In genomic region chr2:205683991-205684390, GRCh38 we compare ENCODE assay signal across 9 cellular contexts. TPM values are rescaled to one million over a fixed set of nuclear protein-coding genes. Genes with fewer than 3 reads are reported as not detected.
A peak's percentile ranks its signal among the peaks of the same experiment; 100 is the strongest.
DNase-seq lines count a peak whose midpoint lies in the region; ATAC-seq and TF ChIP-seq lines count a peak whose summit lies in the region.
"Had no signal": no experiment of that assay in that cellular context is flagged by ENCODE, and none has a peak within 500 bp of the region (broad histone marks: within the 10 kb centered on the region; RNA-seq: fewer than 3 reads in every experiment).

No MANE protein-coding gene starts in this region.

- no peaks in the 10 kb centered on the region for H3K9me3 ChIP-seq in colonic mucosa
- H3K9me3 ChIP-seq in mucosa of rectum (ENCODE audit: control insufficient read depth in 2 of 2, low read length in 2 of 2) = no peaks in the 10 kb centered on the region

- H3K9me3 Mint-ChIP-seq in activated naive CD4-positive, alpha-beta T cell treated with anti-CD3 and anti-CD28 coated beads, Interleukin-2, amount 50 U/mL, for 24 hours = no peaks in the 10 kb centered on the region
- no peaks in the 10 kb centered on the region for H3K9me3 Mint-ChIP-seq in activated naive CD4-positive, alpha-beta T cell treated with anti-CD3 and anti-CD28 coated beads, Interleukin-2, amount 50 U/mL, for 72 hours
- H3K9me3 Mint-ChIP-seq in type B pancreatic cell = no peaks in the 10 kb centered on the region

- H3K4me3 Mint-ChIP-seq in activated naive CD4-positive, alpha-beta T cell treated with anti-CD3 and anti-CD28 coated beads, Interleukin-2, amount 50 U/mL, for 24 hours = peak overlapping the region; percentile 77
- peak overlapping the region; percentile 91 for H3K4me3 Mint-ChIP-seq in type B pancreatic cell

- H3K27me3 Mint-ChIP-seq in activated naive CD4-positive, alpha-beta T cell treated with anti-CD3 and anti-CD28 coated beads, Interleukin-2, amount 50 U/mL, for 24 hours = peaks cover 38% of the 10 kb centered on the region
- peaks cover 70% of the 10 kb centered on the region for H3K27me3 Mint-ChIP-seq in type B pancreatic cell

- TF ChIP-seq CTCF in colonic mucosa (IDR thresholded peaks at IDR 0.05) (no peak), type B pancreatic cell (conservative IDR thresholded peaks at IDR 0.05) (no peak), GM13976 (IDR thresholded peaks at IDR 0.05; ENCODE audit: borderline replicate concordance, control extremely low read depth, extremely low read depth, insufficient read depth, missing control alignments) (no peak)

- peaks cover 43% of the 10 kb centered on the region for H3K4me1 Mint-ChIP-seq in activated naive CD4-positive, alpha-beta T cell treated with anti-CD3 and anti-CD28 coated beads, Interleukin-2, amount 50 U/mL, for 24 hours
- H3K4me1 Mint-ChIP-seq in type B pancreatic cell (ENCODE audit: unreplicated experiment) = peaks cover 48% of the 10 kb centered on the region

- ATAC-seq in activated naive CD4-positive, alpha-beta T cell treated with anti-CD3 and anti-CD28 coated beads, Interleukin-2, amount 50 U/mL, for 72 hours = no peak

- no peak overlapping the region for H3K27ac Mint-ChIP-seq in activated naive CD4-positive, alpha-beta T cell treated with anti-CD3 and anti-CD28 coated beads, Interleukin-2, amount 50 U/mL, for 24 hours
- H3K27ac Mint-ChIP-seq in activated naive CD4-positive, alpha-beta T cell treated with anti-CD3 and anti-CD28 coated beads, Interleukin-2, amount 50 U/mL, for 72 hours = no peak overlapping the region
- peak overlapping the region; percentile 63 for H3K27ac Mint-ChIP-seq in type B pancreatic cell

- H3K36me3 ChIP-seq in colonic mucosa (no peaks in the 10 kb centered on the region), mucosa of rectum (ENCODE audit: control insufficient read depth in 2 of 2, insufficient read depth in 2 of 2, low read length in 2 of 2) (no peaks in the 10 kb centered on the region)

- H3K9ac ChIP-seq in colonic mucosa (ENCODE audit: low read depth in 2 of 2, low read length in 2 of 2) (peak overlapping the region; percentile 4 to 39), mucosa of rectum (ENCODE audit: low read depth in 1 of 2, low read length in 2 of 2) (peak overlapping the region in 1 of 2 donors; percentile 48)

- no peaks in the 10 kb centered on the region for H3K36me3 Mint-ChIP-seq in activated naive CD4-positive, alpha-beta T cell treated with anti-CD3 and anti-CD28 coated beads, Interleukin-2, amount 50 U/mL, for 24 hours
- peaks cover 0 to 5% of the 10 kb centered on the region in 2 donors for H3K36me3 Mint-ChIP-seq in activated naive CD4-positive, alpha-beta T cell treated with anti-CD3 and anti-CD28 coated beads, Interleukin-2, amount 50 U/mL, for 72 hours
- H3K36me3 Mint-ChIP-seq in type B pancreatic cell = peaks cover 3% of the 10 kb centered on the region

- H3K27me3 ChIP-seq in colonic mucosa (peaks cover 25% of the 10 kb centered on the region), mucosa of rectum (ENCODE audit: control insufficient read depth in 2 of 2, insufficient read depth in 2 of 2, low read length in 2 of 2) (peaks cover 29 to 48% of the 10 kb centered on the region in 2 donors)

- H3K27ac ChIP-seq in colonic mucosa = peak overlapping the region; percentile 82
- H3K27ac ChIP-seq in mucosa of rectum (ENCODE audit: low read depth in 2 of 2, low read length in 2 of 2) = peak overlapping the region; percentile 74 to 78

- intact Hi-C loops in colonic mucosa (cut with DNase I) = no loop called here

- H3K4me3 ChIP-seq in colonic mucosa (peak overlapping the region; percentile 51), mucosa of rectum (ENCODE audit: low read length in 2 of 2) (peak overlapping the region; percentile 77)

- in situ Hi-C loops in GM13976 (cut with MboI; ENCODE audit: low sequenced_read_pairs, unreplicated experiment) = no loop called here

- H3K4me1 ChIP-seq in colonic mucosa = no peaks in the 10 kb centered on the region
- H3K4me1 ChIP-seq in mucosa of rectum (ENCODE audit: control insufficient read depth in 2 of 2, insufficient read depth in 2 of 2, low read length in 2 of 2) = peaks cover 8 to 22% of the 10 kb centered on the region in 2 donors

- no peak for DNase-seq in activated naive CD4-positive, alpha-beta T cell treated with anti-CD3 and anti-CD28 coated beads, Interleukin-2, amount 50 U/mL, for 72 hours (ENCODE audit: low spot score in 2 of 2)
- DNase-seq in colonic mucosa = no peak
- no peak for DNase-seq in type B pancreatic cell (ENCODE audit: extremely low spot score, unreplicated experiment)
- no peak for DNase-seq in GM13976 (ENCODE audit: low spot score)
- no peak for DNase-seq in MV-4-11 (lab: John Stamatoyannopoulos, UW)
- no peak for DNase-seq in KG1 (lab: John Stamatoyannopoulos, UW)
- DNase-seq: COR-L47 had no signal

RNA-seq across cellular contexts. Expression of gene NRP2, which starts 1.7 kb away (rescaled TPM):
- total RNA-seq in activated naive CD4-positive, alpha-beta T cell treated with anti-CD3 and anti-CD28 coated beads, Interleukin-2, amount 50 U/mL, for 72 hours = 1 to 10 TPM in 1 of 2 donors, under 1 TPM in 1; 0.59 to 3.0 TPM
- 10 to 100 TPM in 1 of 2 donors, 1 to 10 TPM in 1; 5.4 to 25.2 TPM for total RNA-seq in colonic mucosa
- total RNA-seq in type B pancreatic cell (ENCODE audit: low replicate concordance) = 18.7 and 109 TPM in 2 replicates
